8 cellular contexts compared by ENCODE assay signal in the genomic region with DNA sequence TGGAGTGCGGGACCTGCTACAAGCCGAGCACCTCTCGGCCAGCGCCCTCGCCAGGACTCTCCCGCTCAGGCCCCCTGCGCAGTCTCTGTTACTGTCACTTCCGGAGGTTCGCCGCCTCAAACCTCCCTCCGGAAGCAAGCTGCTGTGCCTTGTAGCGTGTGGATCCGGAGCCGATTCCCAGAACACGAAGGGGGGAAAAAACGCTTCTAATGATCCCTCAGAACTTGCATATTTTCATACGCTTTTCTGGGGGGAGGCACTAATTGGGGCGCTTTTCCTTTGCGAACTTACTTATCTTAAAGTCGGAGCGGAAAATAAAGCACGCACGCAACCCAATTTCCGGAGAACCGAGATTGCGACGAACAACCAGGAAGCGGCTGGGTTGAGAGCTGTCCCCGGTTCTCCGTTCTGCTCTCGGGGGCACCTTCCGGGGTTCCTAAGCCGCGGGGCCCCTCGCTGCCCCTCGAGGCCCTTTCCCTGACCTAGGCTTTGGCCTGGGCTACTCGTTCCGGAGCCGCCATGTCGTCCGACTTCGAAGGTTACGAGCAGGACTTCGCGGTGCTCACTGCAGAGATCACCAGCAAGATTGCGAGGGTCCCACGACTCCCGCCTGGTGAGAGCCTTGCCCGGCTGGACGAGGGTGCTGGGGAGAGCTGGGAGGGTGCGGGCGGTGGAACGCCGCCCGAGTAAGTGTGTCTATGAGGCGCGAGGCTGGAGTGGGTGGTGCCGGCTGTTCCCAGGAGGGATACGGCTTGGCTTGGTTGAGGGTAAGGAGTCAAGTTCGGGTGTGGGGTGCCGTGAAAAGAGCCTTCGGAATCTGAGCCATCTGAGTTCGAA. TPM values are rescaled to one million over a fixed set of nuclear protein-coding genes. Genes with fewer than 3 reads are reported as not detected.
DNase-seq lines count a peak whose midpoint lies in the region; ATAC-seq lines count a peak whose summit lies in the region.

A gene (plus strand): TSS at position 361 of the 837 bp plus-strand sequence. CDS start 159 bp downstream, at position 520.
A gene with protein sequence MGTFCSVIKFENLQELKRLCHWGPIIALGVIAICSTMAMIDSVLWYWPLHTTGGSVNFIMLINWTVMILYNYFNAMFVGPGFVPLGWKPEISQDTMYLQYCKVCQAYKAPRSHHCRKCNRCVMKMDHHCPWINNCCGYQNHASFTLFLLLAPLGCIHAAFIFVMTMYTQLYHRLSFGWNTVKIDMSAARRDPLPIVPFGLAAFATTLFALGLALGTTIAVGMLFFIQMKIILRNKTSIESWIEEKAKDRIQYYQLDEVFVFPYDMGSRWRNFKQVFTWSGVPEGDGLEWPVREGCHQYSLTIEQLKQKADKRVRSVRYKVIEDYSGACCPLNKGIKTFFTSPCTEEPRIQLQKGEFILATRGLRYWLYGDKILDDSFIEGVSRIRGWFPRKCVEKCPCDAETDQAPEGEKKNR (minus strand): TSS at position 60 of the 837 bp plus-strand sequence. CDS start 1,478 bp downstream, outside the sequence.

- peak within 1 kb of the TSS; percentile 87 for H3K4me3 Mint-ChIP-seq in activated T-cell treated with anti-CD3 and anti-CD28 coated beads, Interleukin-2, amount 50 U/mL, for 24 hours

- H3K9me3 ChIP-seq in HUES6 (ENCODE audit: control insufficient read depth, insufficient read depth, low read depth, low read length) (no peaks in the 10 kb centered on the region), muscle layer of duodenum (ENCODE audit: control insufficient read depth in 1 of 2, low read length in 2 of 2) (no peaks in the 10 kb centered on the region)

- 0 out of 2 replicates have a peak, but pooled peaks cover 3% of the 10 kb centered on the region for H3K4me1 ChIP-seq in HUES6 (ENCODE audit: control insufficient read depth, insufficient read depth, low read length)
- peaks cover 11 to 28% of the 10 kb centered on the region in 2 donors for H3K4me1 ChIP-seq in muscle layer of duodenum (ENCODE audit: control insufficient read depth in 1 of 2, insufficient read depth in 2 of 2, low read length in 2 of 2)

- H3K36me3 ChIP-seq in HUES6 (ENCODE audit: control insufficient read depth, insufficient read depth, low read length) (peaks cover 35% of the 10 kb centered on the region), muscle layer of duodenum (ENCODE audit: control insufficient read depth in 1 of 2, insufficient read depth in 2 of 2, low read length in 2 of 2) (peaks cover 11 to 15% of the 10 kb centered on the region in 2 donors)

- peak within 1 kb of the TSS; percentile 96 for H3K4me3 ChIP-seq in HUES6 (ENCODE audit: low read depth, low read length)
- peak within 1 kb of the TSS; percentile 99 for H3K4me3 ChIP-seq in muscle layer of duodenum (ENCODE audit: low read depth in 1 of 2, low read length in 2 of 2)

- H3K27ac ChIP-seq in HUES6 (ENCODE audit: low read depth, low read length) (peak within 1 kb of the TSS; percentile 98), muscle layer of duodenum (ENCODE audit: low read length) (peak within 1 kb of the TSS; percentile 96)

- no peaks in the 10 kb centered on the region for H3K27me3 ChIP-seq in HUES6 (ENCODE audit: control insufficient read depth, insufficient read depth, low read length)
- no peaks in the 10 kb centered on the region for H3K27me3 ChIP-seq in muscle layer of duodenum (ENCODE audit: low read depth, low read length)

- no peaks in the 10 kb centered on the region for H3K27me3 Mint-ChIP-seq in activated T-cell treated with anti-CD3 and anti-CD28 coated beads, Interleukin-2, amount 50 U/mL, for 24 hours

- H3K4me1 Mint-ChIP-seq in activated T-cell treated with anti-CD3 and anti-CD28 coated beads, Interleukin-2, amount 50 U/mL, for 24 hours (ENCODE audit: low read depth) = peaks cover 59% of the 10 kb centered on the region

- ATAC-seq in GM21423 (IDR thresholded peaks at IDR 0.05; ENCODE audit: unreplicated experiment) (peak; percentile 94), esophagus mucosa (peak; percentile 98)

- peak within 1 kb of the TSS; percentile 94 for H3K27ac Mint-ChIP-seq in activated T-cell treated with anti-CD3 and anti-CD28 coated beads, Interleukin-2, amount 50 U/mL, for 24 hours

- H3K36me3 Mint-ChIP-seq in activated T-cell treated with anti-CD3 and anti-CD28 coated beads, Interleukin-2, amount 50 U/mL, for 24 hours (ENCODE audit: low read depth) = peaks cover 81% of the 10 kb centered on the region

- peak within 1 kb of the TSS; percentile 95 for H3K9ac ChIP-seq in HUES6 (ENCODE audit: low read length)

- DNase-seq in DMS114 treated with DMSO at 0.1 percent for 48 hours (lab: John Stamatoyannopoulos, UW; ENCODE audit: unreplicated experiment) (peak; percentile 60), OCI-M2 (lab: John Stamatoyannopoulos, UW; ENCODE audit: unreplicated experiment) (peak; percentile 44)
- DNase-seq in activated T-cell treated with anti-CD3 and anti-CD28 coated beads, Interleukin-2, amount 50 U/mL, for 24 hours = peak; percentile 89
- DNase-seq in stimulated activated CD8-positive, alpha-beta memory T cell treated with anti-CD3 and anti-CD28 coated beads, Interleukin-7, amount 100 ng/mL, for 48 hours (ENCODE audit: extremely low read depth in 1 of 2, low read depth in 1 of 2) = peak; percentile 65 to 73

- no peaks in the 10 kb centered on the region for H3K9me3 Mint-ChIP-seq in activated T-cell treated with anti-CD3 and anti-CD28 coated beads, Interleukin-2, amount 50 U/mL, for 24 hours

RNA-seq across cellular contexts. Expression of the first gene that starts in this region (rescaled TPM):
- 28.0 TPM for total RNA-seq in esophagus mucosa

RNA-seq across cellular contexts. Expression of the second gene that starts in this region (rescaled TPM):
- 19.9 TPM for total RNA-seq in esophagus mucosa

Comparison
In these comparisons a context has a peak if more than half of its experiments do, and no peak if none do; other contexts are left out.
1. Peak in every context shown above with its lines: DNase-seq, ATAC-seq, H3K4me3 ChIP-seq and H3K27ac ChIP-seq.